Comparison of ENCODE assay signal across 1 cellular context in the genomic region with DNA sequence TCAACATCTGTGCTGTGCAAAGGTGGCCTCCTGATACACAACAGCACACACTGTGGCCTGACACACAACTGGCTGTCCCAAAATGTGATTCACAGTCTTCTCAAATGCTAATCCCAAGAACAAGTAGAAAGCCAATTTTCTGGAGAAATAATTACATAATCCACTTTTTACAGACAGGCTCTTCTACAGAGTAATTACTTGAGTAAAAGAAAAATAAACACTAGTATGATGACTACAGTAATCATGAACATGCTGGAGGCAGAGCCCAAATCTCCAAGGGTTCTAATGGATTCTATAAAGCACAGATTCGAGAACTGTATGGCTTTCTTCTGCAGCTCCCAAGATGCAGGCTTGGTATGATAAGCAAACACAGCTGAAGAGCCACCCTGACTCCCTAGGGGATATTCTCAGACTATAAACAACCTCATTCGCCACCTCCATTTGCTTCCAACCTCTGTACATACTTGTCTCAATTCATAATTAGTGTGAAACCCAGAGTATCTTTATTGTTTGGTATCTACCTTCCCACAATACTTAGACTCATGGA.
TF ChIP-seq lines count a peak whose summit lies in the region.

No MANE protein-coding gene starts in this region.

TF ChIP-seq in SK-N-SH treated with all-trans-retinoic acid at 6 μM for 48 hours, 23 proteins besides CTCF, POLR2A, EP300 and RAD21 (continued from another document):
- TF ChIP-seq, protein P1, sequence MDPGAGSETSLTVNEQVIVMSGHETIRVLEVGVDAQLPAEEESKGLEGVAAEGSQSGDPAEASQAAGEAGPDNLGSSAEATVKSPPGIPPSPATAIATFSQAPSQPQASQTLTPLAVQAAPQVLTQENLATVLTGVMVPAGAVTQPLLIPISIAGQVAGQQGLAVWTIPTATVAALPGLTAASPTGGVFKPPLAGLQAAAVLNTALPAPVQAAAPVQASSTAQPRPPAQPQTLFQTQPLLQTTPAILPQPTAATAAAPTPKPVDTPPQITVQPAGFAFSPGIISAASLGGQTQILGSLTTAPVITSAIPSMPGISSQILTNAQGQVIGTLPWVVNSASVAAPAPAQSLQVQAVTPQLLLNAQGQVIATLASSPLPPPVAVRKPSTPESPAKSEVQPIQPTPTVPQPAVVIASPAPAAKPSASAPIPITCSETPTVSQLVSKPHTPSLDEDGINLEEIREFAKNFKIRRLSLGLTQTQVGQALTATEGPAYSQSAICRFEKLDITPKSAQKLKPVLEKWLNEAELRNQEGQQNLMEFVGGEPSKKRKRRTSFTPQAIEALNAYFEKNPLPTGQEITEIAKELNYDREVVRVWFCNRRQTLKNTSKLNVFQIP (CRISPR knock-in tag; IDR thresholded peaks at IDR 0.05; ENCODE audit: borderline replicate concordance, low read depth) = no peak
- TF ChIP-seq CSDC2 (CRISPR knock-in tag; IDR thresholded peaks at IDR 0.05) (no peak), BACH2 (CRISPR knock-in tag; IDR thresholded peaks at IDR 0.05; ENCODE audit: borderline replicate concordance) (no peak)
